ENCODE assay signal across 1 cellular context in the genomic region with DNA sequence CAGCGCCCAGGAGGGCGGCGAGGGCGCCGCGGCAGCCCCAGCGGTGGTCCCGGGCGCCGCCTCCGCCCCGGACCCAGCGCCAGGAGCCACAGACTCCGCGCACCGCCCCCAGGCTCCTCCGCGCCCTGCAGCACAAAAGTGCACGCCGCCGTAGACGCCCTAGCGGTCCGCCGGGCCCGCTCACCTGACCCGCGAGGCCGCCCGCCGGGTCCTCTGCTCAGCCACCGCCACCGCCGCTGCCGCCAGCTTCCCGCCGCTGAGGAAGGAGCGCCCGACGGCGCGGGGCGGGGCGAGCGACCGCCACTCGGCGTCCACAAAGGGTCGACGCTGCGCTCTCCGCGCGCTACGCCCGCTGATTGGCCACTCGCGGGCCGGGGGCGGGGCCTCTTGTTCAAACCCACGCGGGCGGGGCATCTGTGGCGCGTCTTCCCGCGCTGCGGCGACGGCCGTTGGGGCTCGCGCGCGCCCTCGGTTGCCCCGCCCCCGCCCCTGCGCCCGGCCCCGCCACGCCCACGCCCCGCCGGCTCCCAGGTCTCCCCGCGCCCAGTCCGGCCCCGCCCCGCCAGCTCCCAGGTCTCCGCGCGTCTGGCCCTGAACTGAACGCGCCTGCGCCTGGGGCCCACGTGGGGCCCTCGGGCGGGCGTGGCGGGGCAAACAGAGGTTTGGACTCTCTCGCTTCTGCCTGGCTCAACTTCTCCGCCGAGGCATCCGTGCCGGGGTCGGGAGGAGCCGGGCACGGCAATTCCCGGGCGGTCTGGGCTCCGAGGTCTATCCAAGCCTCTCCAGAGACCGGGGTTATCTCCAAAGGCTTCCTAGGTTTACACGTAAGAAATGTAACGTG.
TF ChIP-seq lines count a peak whose summit lies in the region.

A gene (minus strand): TSS at position 269 of the 841 bp plus-strand sequence. CDS start 9,154 bp downstream, outside the sequence.

TF ChIP-seq in HEK293, 187 proteins besides CTCF, POLR2A, EP300 and RAD21 (continued from another document and continues in another):
- TF ChIP-seq ZNF311 (tag by site-specific recombination; IDR thresholded peaks at IDR 0.05; ENCODE audit: borderline replicate concordance) = no peak
- TF ChIP-seq ZNF558 (tag by site-specific recombination; IDR thresholded peaks at IDR 0.05) = no peak
- no peak for TF ChIP-seq SALL2 (tag by site-specific recombination; IDR thresholded peaks at IDR 0.05; ENCODE audit: borderline replicate concordance)
- no peak for TF ChIP-seq SETDB1 (IDR thresholded peaks at IDR 0.05; ENCODE audit: insufficient read length, low read length)
- TF ChIP-seq, protein P1, sequence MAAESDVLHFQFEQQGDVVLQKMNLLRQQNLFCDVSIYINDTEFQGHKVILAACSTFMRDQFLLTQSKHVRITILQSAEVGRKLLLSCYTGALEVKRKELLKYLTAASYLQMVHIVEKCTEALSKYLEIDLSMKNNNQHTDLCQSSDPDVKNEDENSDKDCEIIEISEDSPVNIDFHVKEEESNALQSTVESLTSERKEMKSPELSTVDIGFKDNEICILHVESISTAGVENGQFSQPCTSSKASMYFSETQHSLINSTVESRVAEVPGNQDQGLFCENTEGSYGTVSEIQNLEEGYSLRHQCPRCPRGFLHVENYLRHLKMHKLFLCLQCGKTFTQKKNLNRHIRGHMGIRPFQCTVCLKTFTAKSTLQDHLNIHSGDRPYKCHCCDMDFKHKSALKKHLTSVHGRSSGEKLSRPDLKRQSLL (tag by site-specific recombination; IDR thresholded peaks at IDR 0.05) = no peak
- no peak for TF ChIP-seq KLF7 (tag by site-specific recombination; IDR thresholded peaks at IDR 0.05; ENCODE audit: borderline replicate concordance)
- TF ChIP-seq, protein P2, sequence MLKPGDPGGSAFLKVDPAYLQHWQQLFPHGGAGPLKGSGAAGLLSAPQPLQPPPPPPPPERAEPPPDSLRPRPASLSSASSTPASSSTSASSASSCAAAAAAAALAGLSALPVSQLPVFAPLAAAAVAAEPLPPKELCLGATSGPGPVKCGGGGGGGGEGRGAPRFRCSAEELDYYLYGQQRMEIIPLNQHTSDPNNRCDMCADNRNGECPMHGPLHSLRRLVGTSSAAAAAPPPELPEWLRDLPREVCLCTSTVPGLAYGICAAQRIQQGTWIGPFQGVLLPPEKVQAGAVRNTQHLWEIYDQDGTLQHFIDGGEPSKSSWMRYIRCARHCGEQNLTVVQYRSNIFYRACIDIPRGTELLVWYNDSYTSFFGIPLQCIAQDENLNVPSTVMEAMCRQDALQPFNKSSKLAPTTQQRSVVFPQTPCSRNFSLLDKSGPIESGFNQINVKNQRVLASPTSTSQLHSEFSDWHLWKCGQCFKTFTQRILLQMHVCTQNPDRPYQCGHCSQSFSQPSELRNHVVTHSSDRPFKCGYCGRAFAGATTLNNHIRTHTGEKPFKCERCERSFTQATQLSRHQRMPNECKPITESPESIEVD (tag by site-specific recombination; IDR thresholded peaks at IDR 0.05) = no peak
- no peak for TF ChIP-seq ZNF23 (tag by site-specific recombination; IDR thresholded peaks at IDR 0.05; ENCODE audit: borderline replicate concordance)
- TF ChIP-seq, protein P3, sequence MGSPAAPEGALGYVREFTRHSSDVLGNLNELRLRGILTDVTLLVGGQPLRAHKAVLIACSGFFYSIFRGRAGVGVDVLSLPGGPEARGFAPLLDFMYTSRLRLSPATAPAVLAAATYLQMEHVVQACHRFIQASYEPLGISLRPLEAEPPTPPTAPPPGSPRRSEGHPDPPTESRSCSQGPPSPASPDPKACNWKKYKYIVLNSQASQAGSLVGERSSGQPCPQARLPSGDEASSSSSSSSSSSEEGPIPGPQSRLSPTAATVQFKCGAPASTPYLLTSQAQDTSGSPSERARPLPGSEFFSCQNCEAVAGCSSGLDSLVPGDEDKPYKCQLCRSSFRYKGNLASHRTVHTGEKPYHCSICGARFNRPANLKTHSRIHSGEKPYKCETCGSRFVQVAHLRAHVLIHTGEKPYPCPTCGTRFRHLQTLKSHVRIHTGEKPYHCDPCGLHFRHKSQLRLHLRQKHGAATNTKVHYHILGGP (tag by site-specific recombination; IDR thresholded peaks at IDR 0.05) = no peak
- TF ChIP-seq ZNF48 (tag by site-specific recombination; IDR thresholded peaks at IDR 0.05) = no peak
- no peak for TF ChIP-seq ZNF155 (tag by site-specific recombination; IDR thresholded peaks at IDR 0.05)
- TF ChIP-seq, protein P4, sequence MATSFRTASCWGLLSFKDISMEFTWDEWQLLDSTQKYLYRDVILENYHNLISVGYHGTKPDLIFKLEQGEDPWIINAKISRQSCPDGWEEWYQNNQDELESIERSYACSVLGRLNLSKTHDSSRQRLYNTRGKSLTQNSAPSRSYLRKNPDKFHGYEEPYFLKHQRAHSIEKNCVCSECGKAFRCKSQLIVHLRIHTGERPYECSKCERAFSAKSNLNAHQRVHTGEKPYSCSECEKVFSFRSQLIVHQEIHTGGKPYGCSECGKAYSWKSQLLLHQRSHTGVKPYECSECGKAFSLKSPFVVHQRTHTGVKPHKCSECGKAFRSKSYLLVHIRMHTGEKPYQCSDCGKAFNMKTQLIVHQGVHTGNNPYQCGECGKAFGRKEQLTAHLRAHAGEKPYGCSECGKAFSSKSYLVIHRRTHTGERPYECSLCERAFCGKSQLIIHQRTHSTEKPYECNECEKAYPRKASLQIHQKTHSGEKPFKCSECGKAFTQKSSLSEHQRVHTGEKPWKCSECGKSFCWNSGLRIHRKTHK (tag by site-specific recombination; IDR thresholded peaks at IDR 0.05) = no peak
- TF ChIP-seq ZNF707 (tag by site-specific recombination; IDR thresholded peaks at IDR 0.05) = no peak
- no peak for TF ChIP-seq ZNF747 (tag by site-specific recombination; IDR thresholded peaks at IDR 0.05)
- no peak for TF ChIP-seq ZBTB20 (tag by site-specific recombination; IDR thresholded peaks at IDR 0.05)
- TF ChIP-seq, protein P5, sequence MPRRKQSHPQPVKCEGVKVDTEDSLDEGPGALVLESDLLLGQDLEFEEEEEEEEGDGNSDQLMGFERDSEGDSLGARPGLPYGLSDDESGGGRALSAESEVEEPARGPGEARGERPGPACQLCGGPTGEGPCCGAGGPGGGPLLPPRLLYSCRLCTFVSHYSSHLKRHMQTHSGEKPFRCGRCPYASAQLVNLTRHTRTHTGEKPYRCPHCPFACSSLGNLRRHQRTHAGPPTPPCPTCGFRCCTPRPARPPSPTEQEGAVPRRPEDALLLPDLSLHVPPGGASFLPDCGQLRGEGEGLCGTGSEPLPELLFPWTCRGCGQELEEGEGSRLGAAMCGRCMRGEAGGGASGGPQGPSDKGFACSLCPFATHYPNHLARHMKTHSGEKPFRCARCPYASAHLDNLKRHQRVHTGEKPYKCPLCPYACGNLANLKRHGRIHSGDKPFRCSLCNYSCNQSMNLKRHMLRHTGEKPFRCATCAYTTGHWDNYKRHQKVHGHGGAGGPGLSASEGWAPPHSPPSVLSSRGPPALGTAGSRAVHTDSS (tag by site-specific recombination; IDR thresholded peaks at IDR 0.05) = no peak; the same call in 1 of the 2 replicates
- TF ChIP-seq GLIS1 (tag by site-specific recombination; IDR thresholded peaks at IDR 0.05) = no peak
- no peak for TF ChIP-seq ZNF785 (tag by site-specific recombination; IDR thresholded peaks at IDR 0.05)
- TF ChIP-seq ZNF248 (tag by site-specific recombination; IDR thresholded peaks at IDR 0.05) = no peak
- no peak for TF ChIP-seq ZNF114 (tag by site-specific recombination; IDR thresholded peaks at IDR 0.05)
- TF ChIP-seq, protein P6, sequence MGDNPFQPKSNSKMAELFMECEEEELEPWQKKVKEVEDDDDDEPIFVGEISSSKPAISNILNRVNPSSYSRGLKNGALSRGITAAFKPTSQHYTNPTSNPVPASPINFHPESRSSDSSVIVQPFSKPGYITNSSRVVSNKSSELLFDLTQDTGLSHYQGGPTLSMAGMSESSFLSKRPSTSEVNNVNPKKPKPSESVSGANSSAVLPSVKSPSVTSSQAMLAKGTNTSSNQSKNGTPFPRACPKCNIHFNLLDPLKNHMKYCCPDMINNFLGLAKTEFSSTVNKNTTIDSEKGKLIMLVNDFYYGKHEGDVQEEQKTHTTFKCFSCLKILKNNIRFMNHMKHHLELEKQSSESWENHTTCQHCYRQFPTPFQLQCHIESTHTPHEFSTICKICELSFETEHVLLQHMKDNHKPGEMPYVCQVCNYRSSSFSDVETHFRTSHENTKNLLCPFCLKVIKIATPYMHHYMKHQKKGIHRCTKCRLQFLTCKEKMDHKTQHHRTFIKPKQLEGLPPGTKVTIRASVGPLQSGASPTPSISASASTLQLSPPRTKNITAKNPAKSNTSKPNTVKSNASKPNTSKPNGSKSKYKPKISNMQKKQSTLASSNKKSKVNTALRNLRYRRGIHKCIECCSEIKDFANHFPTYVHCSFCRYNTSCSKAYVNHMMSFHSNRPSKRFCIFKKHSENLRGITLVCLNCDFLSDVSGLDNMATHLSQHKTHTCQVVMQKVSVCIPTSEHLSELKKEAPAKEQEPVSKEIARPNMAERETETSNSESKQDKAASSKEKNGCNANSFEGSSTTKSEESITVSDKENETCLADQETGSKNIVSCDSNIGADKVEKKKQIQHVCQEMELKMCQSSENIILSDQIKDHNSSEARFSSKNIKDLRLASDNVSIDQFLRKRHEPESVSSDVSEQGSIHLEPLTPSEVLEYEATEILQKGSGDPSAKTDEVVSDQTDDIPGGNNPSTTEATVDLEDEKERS (tag by site-specific recombination; IDR thresholded peaks at IDR 0.05) = no peak
- TF ChIP-seq, protein P7, sequence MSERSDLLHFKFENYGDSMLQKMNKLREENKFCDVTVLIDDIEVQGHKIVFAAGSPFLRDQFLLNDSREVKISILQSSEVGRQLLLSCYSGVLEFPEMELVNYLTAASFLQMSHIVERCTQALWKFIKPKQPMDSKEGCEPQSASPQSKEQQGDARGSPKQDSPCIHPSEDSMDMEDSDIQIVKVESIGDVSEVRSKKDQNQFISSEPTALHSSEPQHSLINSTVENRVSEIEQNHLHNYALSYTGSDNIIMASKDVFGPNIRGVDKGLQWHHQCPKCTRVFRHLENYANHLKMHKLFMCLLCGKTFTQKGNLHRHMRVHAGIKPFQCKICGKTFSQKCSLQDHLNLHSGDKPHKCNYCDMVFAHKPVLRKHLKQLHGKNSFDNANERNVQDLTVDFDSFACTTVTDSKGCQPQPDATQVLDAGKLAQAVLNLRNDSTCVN (tag by site-specific recombination; optimal IDR thresholded peaks at IDR 0.05) = peak; percentile 64
- peak; percentile 66; the same call in 1 of the 2 replicates for TF ChIP-seq KLF9 (tag by site-specific recombination; IDR thresholded peaks at IDR 0.05; ENCODE audit: low read depth)
- TF ChIP-seq ZNF433 (tag by site-specific recombination; IDR thresholded peaks at IDR 0.05; ENCODE audit: low read depth) = no peak
- TF ChIP-seq ZNF37A (tag by site-specific recombination; IDR thresholded peaks at IDR 0.05) = no peak
- TF ChIP-seq ZFP37 (tag by site-specific recombination; IDR thresholded peaks at IDR 0.05) = no peak
- TF ChIP-seq, protein P8, sequence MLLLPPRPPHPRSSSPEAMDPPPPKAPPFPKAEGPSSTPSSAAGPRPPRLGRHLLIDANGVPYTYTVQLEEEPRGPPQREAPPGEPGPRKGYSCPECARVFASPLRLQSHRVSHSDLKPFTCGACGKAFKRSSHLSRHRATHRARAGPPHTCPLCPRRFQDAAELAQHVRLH (tag by site-specific recombination; IDR thresholded peaks at IDR 0.05) = no peak
- TF ChIP-seq ZFHX2 (tag by site-specific recombination; conservative IDR thresholded peaks at IDR 0.05) = no peak; the same call in 1 of the 2 replicates
- TF ChIP-seq, protein P9, sequence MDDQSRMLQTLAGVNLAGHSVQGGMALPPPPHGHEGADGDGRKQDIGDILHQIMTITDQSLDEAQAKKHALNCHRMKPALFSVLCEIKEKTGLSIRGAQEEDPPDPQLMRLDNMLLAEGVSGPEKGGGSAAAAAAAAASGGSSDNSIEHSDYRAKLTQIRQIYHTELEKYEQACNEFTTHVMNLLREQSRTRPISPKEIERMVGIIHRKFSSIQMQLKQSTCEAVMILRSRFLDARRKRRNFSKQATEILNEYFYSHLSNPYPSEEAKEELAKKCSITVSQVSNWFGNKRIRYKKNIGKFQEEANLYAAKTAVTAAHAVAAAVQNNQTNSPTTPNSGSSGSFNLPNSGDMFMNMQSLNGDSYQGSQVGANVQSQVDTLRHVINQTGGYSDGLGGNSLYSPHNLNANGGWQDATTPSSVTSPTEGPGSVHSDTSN (CRISPR knock-in tag; IDR thresholded peaks at IDR 0.05) = peak; percentile 21; the same call in 1 of the 2 replicates
- TF ChIP-seq, protein P10, sequence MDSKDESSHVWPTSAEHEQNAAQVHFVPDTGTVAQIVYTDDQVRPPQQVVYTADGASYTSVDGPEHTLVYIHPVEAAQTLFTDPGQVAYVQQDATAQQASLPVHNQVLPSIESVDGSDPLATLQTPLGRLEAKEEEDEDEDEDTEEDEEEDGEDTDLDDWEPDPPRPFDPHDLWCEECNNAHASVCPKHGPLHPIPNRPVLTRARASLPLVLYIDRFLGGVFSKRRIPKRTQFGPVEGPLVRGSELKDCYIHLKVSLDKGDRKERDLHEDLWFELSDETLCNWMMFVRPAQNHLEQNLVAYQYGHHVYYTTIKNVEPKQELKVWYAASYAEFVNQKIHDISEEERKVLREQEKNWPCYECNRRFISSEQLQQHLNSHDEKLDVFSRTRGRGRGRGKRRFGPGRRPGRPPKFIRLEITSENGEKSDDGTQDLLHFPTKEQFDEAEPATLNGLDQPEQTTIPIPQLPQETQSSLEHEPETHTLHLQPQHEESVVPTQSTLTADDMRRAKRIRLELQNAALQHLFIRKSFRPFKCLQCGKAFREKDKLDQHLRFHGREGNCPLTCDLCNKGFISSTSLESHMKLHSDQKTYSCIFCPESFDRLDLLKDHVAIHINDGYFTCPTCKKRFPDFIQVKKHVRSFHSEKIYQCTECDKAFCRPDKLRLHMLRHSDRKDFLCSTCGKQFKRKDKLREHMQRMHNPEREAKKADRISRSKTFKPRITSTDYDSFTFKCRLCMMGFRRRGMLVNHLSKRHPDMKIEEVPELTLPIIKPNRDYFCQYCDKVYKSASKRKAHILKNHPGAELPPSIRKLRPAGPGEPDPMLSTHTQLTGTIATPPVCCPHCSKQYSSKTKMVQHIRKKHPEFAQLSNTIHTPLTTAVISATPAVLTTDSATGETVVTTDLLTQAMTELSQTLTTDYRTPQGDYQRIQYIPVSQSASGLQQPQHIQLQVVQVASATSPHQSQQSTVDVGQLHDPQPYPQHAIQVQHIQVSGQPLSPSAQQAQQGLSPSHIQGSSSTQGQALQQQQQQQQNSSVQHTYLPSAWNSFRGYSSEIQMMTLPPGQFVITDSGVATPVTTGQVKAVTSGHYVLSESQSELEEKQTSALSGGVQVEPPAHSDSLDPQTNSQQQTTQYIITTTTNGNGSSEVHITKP (tag by site-specific recombination; IDR thresholded peaks at IDR 0.05) = no peak
- no peak for TF ChIP-seq ZNF664 (tag by site-specific recombination; IDR thresholded peaks at IDR 0.05)
- TF ChIP-seq SP2 (tag by site-specific recombination; IDR thresholded peaks at IDR 0.05) = peak; percentile 67
- TF ChIP-seq ZNF621 (tag by site-specific recombination; IDR thresholded peaks at IDR 0.05) = no peak
- no peak for TF ChIP-seq ZNF221 (tag by site-specific recombination; IDR thresholded peaks at IDR 0.05; ENCODE audit: borderline replicate concordance)
- TF ChIP-seq ZNF623 (tag by site-specific recombination; IDR thresholded peaks at IDR 0.05) = no peak
- no peak for TF ChIP-seq ZNF600 (tag by site-specific recombination; IDR thresholded peaks at IDR 0.05)
- no peak for TF ChIP-seq ZNF830 (tag by site-specific recombination; IDR thresholded peaks at IDR 0.05; ENCODE audit: low read depth)
